In genomic region chr4:71006203-71006907, GRCh38 we compare ENCODE assay signal across 10 cellular contexts. TPM values are rescaled to one million over a fixed set of nuclear protein-coding genes. Genes with fewer than 3 reads are reported as not detected.
DNase-seq lines count a peak whose midpoint lies in the region; ATAC-seq, FAIRE-seq and TF ChIP-seq lines count a peak whose summit lies in the region.
"Had no signal": no experiment of that assay in that cellular context is flagged by ENCODE, and none has a peak within 500 bp of the region (broad histone marks: within the 10 kb centered on the region; RNA-seq: fewer than 3 reads in every experiment).

No MANE protein-coding gene starts in this region.

- H3K79me2 ChIP-seq in GM12878 (ENCODE audit: control insufficient read depth, insufficient read depth, low read length) = peaks cover 40% of the 10 kb centered on the region

- RAD21 ChIA-PET in GM12878 (lab: Charles Lee; ENCODE audit: unreplicated experiment) = interaction anchor here (0.6 to 9.6 kb wide), 7 partner anchors 11 to 339 kb away, joined by 3 to 127 read pairs (median 4); partner anchors contain the start of genes DCK and MOB1B

- H3K9me3 ChIP-seq in GM12878 (replicated peaks; ENCODE audit: control insufficient read depth, insufficient read depth, low read length) = no peaks in the 10 kb centered on the region; the same call in 2 of the 3 replicates
- no peaks in the 10 kb centered on the region for H3K9me3 ChIP-seq in esophagus muscularis mucosa
- H3K9me3 ChIP-seq in left lung = no peaks in the 10 kb centered on the region
- H3K9me3 ChIP-seq: upper lobe of right lung had no signal

- H4K20me1 ChIP-seq in GM12878 (ENCODE audit: control insufficient read depth, insufficient read depth) = no peaks in the 10 kb centered on the region

- TF ChIP-seq CTCF in GM12878 (IDR thresholded peaks at IDR 0.05 in 2 of 3, conservative IDR thresholded peaks at IDR 0.05 in 1 of 3; ENCODE audit: control insufficient read depth in 2 of 3, extremely low read depth in 1 of 3, insufficient read depth in 1 of 3, low read depth in 3 of 3, low read length in 3 of 3) (no peak), esophagus muscularis mucosa (IDR thresholded peaks at IDR 0.05) (no peak), left lung (IDR thresholded peaks at IDR 0.05) (no peak)

- no peak for FAIRE-seq in GM12878 (lab: Jason Lieb, UNC)

- H3K4me3 ChIP-seq in GM12878 (no peak overlapping the region; the same call in 1 of the 2 replicates), esophagus muscularis mucosa (no peak overlapping the region), left lung (no peak overlapping the region)
- H3K4me3 ChIP-seq: upper lobe of right lung had no signal

- H3K4me2 ChIP-seq in GM12878 (ENCODE audit: control insufficient read depth, insufficient read depth) = peak overlapping the region; percentile 78

- no peak for TF ChIP-seq RAD21 in GM12878 (IDR thresholded peaks at IDR 0.05; ENCODE audit: insufficient read depth, low read depth, low read length)

- SMC1A ChIA-PET in GM12878 (lab: Charles Lee; ENCODE audit: uncharacterized antibody, unreplicated experiment) = interaction anchor here (0.9 to 10.2 kb wide), 6 partner anchors 12 to 352 kb away, joined by 3 to 169 read pairs (median 5); partner anchors contain the start of gene DCK

- WGBS in GM12878 (ENCODE audit: insufficient coverage, insufficient replicate concordance, low lambda C conversion rate, missing lambda C conversion rate) = 33% methylated on average over 6 of the region's 6 CpGs
- whole genome bisulfite sequencing in esophagus muscularis mucosa = 79% methylated on average over 6 of the region's 6 CpGs

- BruUV-seq in GM12878 (replicated peaks; lab: Mats Ljungman, UMichigan) = no TSS peak

- ATAC-seq in GM18498 (IDR thresholded peaks at IDR 0.05; ENCODE audit: unreplicated experiment) = peak; percentile 82
- peak; percentile 83 for ATAC-seq in GM21381 (IDR thresholded peaks at IDR 0.05; ENCODE audit: unreplicated experiment)
- ATAC-seq in HG03354 (IDR thresholded peaks at IDR 0.05; ENCODE audit: poor library complexity, severe bottlenecking, unreplicated experiment) = peak; percentile 75
- peak; percentile 80 for ATAC-seq in GM12878
- no peak for ATAC-seq in left lung
- ATAC-seq: upper lobe of right lung had no signal

- H3K27ac ChIP-seq in GM12878 (ENCODE audit: control insufficient read depth, insufficient read depth) (peak overlapping the region; percentile 66), esophagus muscularis mucosa (replicated peaks in 1 of 4) (no peak overlapping the region), left lung (no peak overlapping the region)
- H3K27ac ChIP-seq: upper lobe of right lung had no signal

- POLR2A ChIA-PET in GM12878 (lab: Charles Lee) = interaction anchor here (0.5 to 4.9 kb wide), 5 partner anchors 10 to 182 kb away, joined by 3 to 38 read pairs (median 5); partner anchors contain the start of gene DCK

- TF ChIP-seq EP300 in GM12878 (IDR thresholded peaks at IDR 0.05; ENCODE audit: borderline replicate concordance in 1 of 2, control insufficient read depth in 1 of 2, low read depth in 2 of 2, low read length in 2 of 2) (peak; percentile 33 to 63; a peak in 2 of 4 replicates), esophagus muscularis mucosa (IDR thresholded peaks at IDR 0.05) (no peak)

- TF ChIP-seq POLR2A in GM12878 (IDR thresholded peaks at IDR 0.05; ENCODE audit: low read depth, low read length) = no peak
- no peak for TF ChIP-seq POLR2A in esophagus muscularis mucosa (IDR thresholded peaks at IDR 0.05; ENCODE audit: low read depth)

- H3K9ac ChIP-seq in GM12878 (ENCODE audit: control insufficient read depth, insufficient read depth, low read length) = no peak overlapping the region; the same call in 1 of the 2 replicates

- H3K36me3 ChIP-seq in GM12878 (ENCODE audit: control insufficient read depth in 2 of 2, insufficient read depth in 2 of 2, low read length in 1 of 2) (peaks cover 0 to 4% of the 10 kb centered on the region in 2 experiments; a peak in 3 of 4 replicates), esophagus muscularis mucosa (no peaks in the 10 kb centered on the region), left lung (no peaks in the 10 kb centered on the region)
- H3K36me3 ChIP-seq: upper lobe of right lung had no signal

- intact Hi-C loops in GM12878 (cut with micrococcal nuclease; ENCODE audit: unreplicated experiment) (loop anchor here (1.0 to 5.0 kb wide), 3 partner anchors 13 to 352 kb away; partner anchors contain the start of gene DCK), esophagus muscularis mucosa (cut with DNase I) (loop anchor here (5.0 kb wide), 1 partner anchor 169 kb away; the partner anchor contains the start of gene GRSF1), left lung (cut with DNase I) (no loop called here)

- no peak overlapping the region for H2AFZ ChIP-seq in GM12878 (ENCODE audit: control insufficient read depth, low read depth, low read length)

- in situ Hi-C loops in GM12878 (cut with MboI) = no loop called here

- H3K4me1 ChIP-seq in GM12878 (ENCODE audit: control insufficient read depth, insufficient read depth, low read length) = peaks cover 13% of the 10 kb centered on the region
- peaks cover 0 to 7% (median 2%) of the 10 kb centered on the region in 4 donors for H3K4me1 ChIP-seq in esophagus muscularis mucosa
- H3K4me1 ChIP-seq in left lung = peaks cover 0 to 12% of the 10 kb centered on the region in 2 donors
- H3K4me1 ChIP-seq: upper lobe of right lung had no signal

- H3K27me3 ChIP-seq in GM12878 (replicated peaks in 1 of 2; ENCODE audit: control insufficient read depth in 2 of 2, insufficient read depth in 2 of 2, low read length in 1 of 2) (no peaks in the 10 kb centered on the region), esophagus muscularis mucosa (no peaks in the 10 kb centered on the region), left lung (no peaks in the 10 kb centered on the region)
- H3K27me3 ChIP-seq: upper lobe of right lung had no signal

- CTCF ChIA-PET in GM12878 (lab: Yijun Ruan, JAX) = interaction anchor here (0.6 to 12.0 kb wide), 9 partner anchors 11 to 393 kb away, joined by 3 to 147 read pairs (median 4); partner anchors contain the start of genes DCK and MOB1B

- DNase-seq in GM12878 (ENCODE audit: low read depth, low spot score) (no peak), esophagus muscularis mucosa (ENCODE audit: extremely low spot score) (no peak), epidermal melanocyte (ENCODE audit: insufficient read length, low spot score) (no peak), left lung (no peak)
- no peak for DNase-seq in activated CD4-positive, alpha-beta T cell treated with anti-CD3 and anti-CD28 coated beads, Interleukin-2, amount 50 U/mL, for 1 hour
- DNase-seq: activated CD8-positive, alpha-beta memory T cell treated with anti-CD3 and anti-CD28 coated beads, Interleukin-2, amount 50 U/mL, for 4 hours; upper lobe of right lung had no signal

TF ChIP-seq in GM12878, 131 proteins besides CTCF, POLR2A, EP300 and RAD21 (continues in another document):
- TF ChIP-seq RFX5 (IDR thresholded peaks at IDR 0.05; ENCODE audit: low read depth, low read length) (no peak), FOS (IDR thresholded peaks at IDR 0.05; ENCODE audit: borderline replicate concordance, extremely low read depth, insufficient read length) (no peak), SMC3 (IDR thresholded peaks at IDR 0.05; ENCODE audit: borderline replicate concordance, low read length) (no peak), POLR2AphosphoS5 (IDR thresholded peaks at IDR 0.05; ENCODE audit: low read length) (no peak), RELB (IDR thresholded peaks at IDR 0.05; ENCODE audit: low read depth) (peak; percentile 71), RELA (IDR thresholded peaks at IDR 0.05; ENCODE audit: borderline replicate concordance, partially characterized antibody) (no peak), HDGF (IDR thresholded peaks at IDR 0.05) (0 out of 2 replicates have a peak, but pooled peaks have one; percentile 29), ASH2L (IDR thresholded peaks at IDR 0.05; ENCODE audit: borderline replicate concordance, low read depth) (no peak), WRNIP1 (IDR thresholded peaks at IDR 0.05; ENCODE audit: borderline replicate concordance, low read depth, low read length) (no peak), RCOR1 (conservative IDR thresholded peaks at IDR 0.05; ENCODE audit: low read depth, low read length) (0 out of 2 replicates have a peak, but pooled peaks have one; percentile 71), GABPA (IDR thresholded peaks at IDR 0.05; ENCODE audit: low read depth) (no peak), ZNF217 (IDR thresholded peaks at IDR 0.05) (peak; percentile 52; the same call in 1 of the 2 replicates)

RNA-seq across cellular contexts. Expression of gene DCK, which starts 12.9 kb away (rescaled TPM):
- 11.4 and 13.2 TPM in 2 replicates for total RNA-seq in GM12878 (2013; cell fraction: nucleolus; rRNA removed)
- total RNA-seq in GM12878 (2014; rRNA removed) (21.6 and 26.9 TPM in 2 replicates), GM12878 (2014; rRNA removed; fragmentation: Illumina TruSeq; extraction: Trizol) (25.0 and 25.7 TPM in 2 replicates), GM12878 (2021) (23.6 and 24.7 TPM in 2 replicates), esophagus muscularis mucosa (10 to 100 TPM; 13.7 to 16.8 (median 14.8) TPM), left lung (10 to 100 TPM; 17.5 to 17.9 TPM)
- 3.9 TPM for polyA plus RNA-seq in GM12878 (2011; ENCODE audit: low read depth)
- polyA plus RNA-seq in GM12878 (2011; rRNA removed) (28.2 and 42.5 TPM in 2 replicates), GM12878 (2014; fragmentation: Illumina TruSeq; extraction: Trizol) (33.5 and 42.4 TPM in 2 replicates), GM12878 (2014; fragmentation: Nextera tagmentation; extraction: Ambion mirVana) (10 to 100 TPM; 20.0 to 26.7 TPM), GM12878 (2014; rRNA removed) (15.9 and 20.4 TPM in 2 replicates), GM12878 (2016; fragmentation: Nextera tagmentation; extraction: Ambion mirVana) (10 to 100 TPM; 67.4 to 69.4 TPM)
- 10.3 and 16.8 TPM in 2 replicates for polyA plus RNA-seq in GM12878 (2011; cell fraction: cytosol; rRNA removed)
- 8.5 and 12.0 TPM in 2 replicates for polyA plus RNA-seq in GM12878 (2011; cell fraction: nucleus; rRNA removed)
- 7.5 and 16.6 TPM in 2 replicates for polyA plus RNA-seq in GM12878 (2012)
- polyA minus RNA-seq in GM12878 (2011; rRNA and poly(A)+ RNA removed) = 6.1 and 9.8 TPM in 2 replicates
- 7.1 TPM in 2 replicates for polyA minus RNA-seq in GM12878 (2011; cell fraction: cytosol; rRNA and poly(A)+ RNA removed)
- polyA minus RNA-seq in GM12878 (2011; cell fraction: nucleus; rRNA and poly(A)+ RNA removed) = 4.8 and 7.1 TPM in 2 replicates

Comparison
In these comparisons a context has a peak if more than half of its experiments do, and no peak if none do; other contexts are left out.
1. intact Hi-C loops: an anchor here in GM12878 (1.0 to 5.0 kb wide) and esophagus muscularis mucosa (5.0 kb wide); none called in left lung.